In the genomic region with DNA sequence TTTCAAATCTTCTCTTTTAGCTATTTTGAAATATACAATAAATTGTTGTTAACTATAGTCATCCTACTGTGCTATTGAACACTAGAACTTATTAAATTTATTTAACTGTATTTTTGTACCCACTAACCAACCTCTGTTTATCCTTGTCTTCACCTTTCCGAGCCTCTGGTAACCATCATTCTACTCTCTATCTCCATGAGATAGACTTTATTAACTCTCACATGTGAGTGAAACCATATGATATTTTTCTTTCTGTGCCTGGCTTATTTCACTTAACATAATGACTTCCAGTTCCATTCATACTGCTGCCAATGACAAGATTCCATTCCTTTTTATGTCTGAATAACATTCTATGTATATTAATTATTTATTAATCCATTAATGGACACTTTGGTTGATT, we compare ENCODE assay signal across 35 cellular contexts. TPM values are rescaled to one million over a fixed set of nuclear protein-coding genes. Genes with fewer than 3 reads are reported as not detected.
"Had no signal": no experiment of that assay in that cellular context is flagged by ENCODE, and none has a peak within 500 bp of the region (broad histone marks: within the 10 kb centered on the region; RNA-seq: fewer than 3 reads in every experiment).

No MANE protein-coding gene starts in this region.

- ATAC-seq: activated CD4-positive, alpha-beta T cell treated with anti-CD3 and anti-CD28 coated beads for 36 hours; activated CD8-positive, alpha-beta memory T cell treated with anti-CD3 and anti-CD28 coated beads, Interleukin-2, amount 10 ng/mL, durations not matched to agents 7 days and 5 days; activated CD8-positive, alpha-beta T cell treated with anti-CD3 and anti-CD28 coated beads, Interleukin-2, amount 10 ng/mL, durations not matched to agents 7 days and 5 days; activated naive CD8-positive, alpha-beta T cell treated with anti-CD3 and anti-CD28 coated beads, Interleukin-2, amount 50 U/mL, for 24 hours had no signal

- H3K27me3 Mint-ChIP-seq: activated B cell treated with CpG ODN at 0.5 μM for 24 hours; activated CD4-positive, alpha-beta memory T cell treated with anti-CD3 and anti-CD28 coated beads, Interleukin-2, amount 10 ng/mL, durations not matched to agents 7 days and 5 days; activated CD4-positive, alpha-beta T cell treated with anti-CD3 and anti-CD28 coated beads for 36 hours; activated CD4-positive, alpha-beta T cell treated with anti-CD3 and anti-CD28 coated beads, Interleukin-2, amount 10 ng/mL, durations not matched to agents 7 days and 5 days; activated CD8-positive, alpha-beta memory T cell treated with anti-CD3 and anti-CD28 coated beads, Interleukin-2, amount 10 ng/mL, durations not matched to agents 7 days and 5 days; activated naive CD4-positive, alpha-beta T cell treated with anti-CD3 and anti-CD28 coated beads, Interleukin-2, amount 10 ng/mL, durations not matched to agents 7 days and 5 days; activated naive CD4-positive, alpha-beta T cell treated with anti-CD3 and anti-CD28 coated beads, Interleukin-2, amount 50 U/mL, for 24 hours; activated naive CD8-positive, alpha-beta T cell; activated naive CD8-positive, alpha-beta T cell treated with anti-CD3 and anti-CD28 coated beads, Interleukin-2, amount 10 ng/mL, durations not matched to agents 7 days and 5 days; activated naive CD8-positive, alpha-beta T cell treated with anti-CD3 and anti-CD28 coated beads, Interleukin-2, amount 50 U/mL, for 24 hours; activated T-cell treated with anti-CD3 and anti-CD28 coated beads, Interleukin-2, amount 50 U/mL, for 24 hours; brain; central memory CD8-positive, alpha-beta T cell had no signal

- H3K4me3 Mint-ChIP-seq: activated B cell treated with CpG ODN at 0.5 μM for 24 hours; activated CD4-positive, alpha-beta memory T cell treated with anti-CD3 and anti-CD28 coated beads, Interleukin-2, amount 10 ng/mL, durations not matched to agents 7 days and 5 days; activated CD4-positive, alpha-beta T cell treated with anti-CD3 and anti-CD28 coated beads for 36 hours; activated CD4-positive, alpha-beta T cell treated with anti-CD3 and anti-CD28 coated beads, Interleukin-2, amount 10 ng/mL, durations not matched to agents 7 days and 5 days; activated CD8-positive, alpha-beta memory T cell treated with anti-CD3 and anti-CD28 coated beads, Interleukin-2, amount 10 ng/mL, durations not matched to agents 7 days and 5 days; activated CD8-positive, alpha-beta T cell treated with anti-CD3 and anti-CD28 coated beads, Interleukin-2, amount 10 ng/mL, durations not matched to agents 7 days and 5 days; activated naive CD4-positive, alpha-beta T cell treated with anti-CD3 and anti-CD28 coated beads, Interleukin-2, amount 10 ng/mL, durations not matched to agents 7 days and 5 days; activated naive CD4-positive, alpha-beta T cell treated with anti-CD3 and anti-CD28 coated beads, Interleukin-2, amount 50 U/mL, for 24 hours; activated naive CD8-positive, alpha-beta T cell; activated naive CD8-positive, alpha-beta T cell treated with anti-CD3 and anti-CD28 coated beads, Interleukin-2, amount 10 ng/mL, durations not matched to agents 7 days and 5 days; activated naive CD8-positive, alpha-beta T cell treated with anti-CD3 and anti-CD28 coated beads, Interleukin-2, amount 50 U/mL, for 24 hours; activated T-cell treated with anti-CD3 and anti-CD28 coated beads, Interleukin-2, amount 50 U/mL, for 24 hours; brain; central memory CD8-positive, alpha-beta T cell; T-helper 1 cell treated with Interleukin-12 subunit alpha and Interleukin-12 subunit beta and Interleukin-4 antibody, amounts not matched to agents 30 μg/mL and 1 μg/mL, for 36 hours; T-helper 2 cell treated with Interferon-gamma antibody and Interleukin-4, amounts not matched to agents 5 μg/mL and 100 μg/mL, for 36 hours had no signal

- H3K4me3 ChIP-seq: ascending aorta, cardiac muscle cell had no signal

- H3K27ac ChIP-seq: ascending aorta, cardiac muscle cell, VCaP had no signal

- H3K9me3 ChIP-seq: ascending aorta had no signal

- DNase-seq: activated B cell treated with CpG ODN at 0.5 μM for 24 hours; activated CD4-positive, alpha-beta memory T cell treated with anti-CD3 and anti-CD28 coated beads, Interleukin-2, amount 10 ng/mL, durations not matched to agents 7 days and 5 days; activated CD4-positive, alpha-beta T cell treated with anti-CD3 and anti-CD28 coated beads for 1 hour; activated CD4-positive, alpha-beta T cell treated with anti-CD3 and anti-CD28 coated beads for 36 hours; activated CD4-positive, alpha-beta T cell treated with anti-CD3 and anti-CD28 coated beads for 48 hours; activated CD4-positive, alpha-beta T cell treated with anti-CD3 and anti-CD28 coated beads, Interleukin-2, amount 10 ng/mL, durations not matched to agents 7 days and 5 days; activated CD4-positive, alpha-beta T cell treated with anti-CD3 and anti-CD28 coated beads, Interleukin-2, amount 50 U/mL, for 48 hours; activated CD8-positive, alpha-beta memory T cell treated with anti-CD3 and anti-CD28 coated beads for 24 hours; activated CD8-positive, alpha-beta memory T cell treated with anti-CD3 and anti-CD28 coated beads, Interleukin-2, amount 10 ng/mL, durations not matched to agents 7 days and 5 days; activated CD8-positive, alpha-beta memory T cell treated with anti-CD3 and anti-CD28 coated beads, Interleukin-2, amount 50 U/mL, for 48 hours; activated CD8-positive, alpha-beta T cell treated with anti-CD3 and anti-CD28 coated beads, Interleukin-2, amount 10 ng/mL, durations not matched to agents 7 days and 5 days; activated effector memory CD4-positive, alpha-beta T cell treated with Interleukin-2 at 50 U/mL for 16 hours; activated gamma-delta T cell; activated naive CD4-positive, alpha-beta T cell treated with anti-CD3 and anti-CD28 coated beads, Interleukin-2, amount 10 ng/mL, durations not matched to agents 7 days and 5 days; activated naive CD4-positive, alpha-beta T cell treated with Interleukin-2 at 50 U/mL for 16 hours; activated naive CD8-positive, alpha-beta T cell treated with anti-CD3 and anti-CD28 coated beads, Interleukin-2, amount 10 ng/mL, durations not matched to agents 7 days and 5 days; activated naive CD8-positive, alpha-beta T cell treated with anti-CD3 and anti-CD28 coated beads, Interleukin-2, amount 50 U/mL, for 24 hours; activated T-cell treated with anti-CD3 and anti-CD28 coated beads, Interleukin-2, amount 50 U/mL, for 24 hours; activated T-cell treated with anti-CD3 and anti-CD28 coated beads, Interleukin-2, amount 50 U/mL, for 48 hours; amygdala; anterior cingulate cortex; caudate nucleus; cerebellar nuclear complex; T-helper 2 cell; T-helper 9 cell had no signal

- H3K4me1 ChIP-seq: ascending aorta had no signal

- H3K4me1 Mint-ChIP-seq: activated CD4-positive, alpha-beta T cell treated with anti-CD3 and anti-CD28 coated beads for 36 hours; activated CD4-positive, alpha-beta T cell treated with anti-CD3 and anti-CD28 coated beads, Interleukin-2, amount 10 ng/mL, durations not matched to agents 7 days and 5 days; activated naive CD4-positive, alpha-beta T cell treated with anti-CD3 and anti-CD28 coated beads, Interleukin-2, amount 10 ng/mL, durations not matched to agents 7 days and 5 days; activated naive CD4-positive, alpha-beta T cell treated with anti-CD3 and anti-CD28 coated beads, Interleukin-2, amount 50 U/mL, for 24 hours; activated naive CD8-positive, alpha-beta T cell treated with anti-CD3 and anti-CD28 coated beads, Interleukin-2, amount 10 ng/mL, durations not matched to agents 7 days and 5 days; activated naive CD8-positive, alpha-beta T cell treated with anti-CD3 and anti-CD28 coated beads, Interleukin-2, amount 50 U/mL, for 24 hours; central memory CD8-positive, alpha-beta T cell had no signal

- H3K27me3 ChIP-seq: ascending aorta, cardiac muscle cell had no signal

- H3K9me3 Mint-ChIP-seq: activated B cell treated with CpG ODN at 0.5 μM for 24 hours; activated CD4-positive, alpha-beta memory T cell treated with anti-CD3 and anti-CD28 coated beads, Interleukin-2, amount 10 ng/mL, durations not matched to agents 7 days and 5 days; activated CD4-positive, alpha-beta T cell treated with anti-CD3 and anti-CD28 coated beads, Interleukin-2, amount 10 ng/mL, durations not matched to agents 7 days and 5 days; activated naive CD4-positive, alpha-beta T cell treated with anti-CD3 and anti-CD28 coated beads, Interleukin-2, amount 10 ng/mL, durations not matched to agents 7 days and 5 days; activated naive CD4-positive, alpha-beta T cell treated with anti-CD3 and anti-CD28 coated beads, Interleukin-2, amount 50 U/mL, for 24 hours; activated naive CD8-positive, alpha-beta T cell treated with anti-CD3 and anti-CD28 coated beads, Interleukin-2, amount 10 ng/mL, durations not matched to agents 7 days and 5 days; activated naive CD8-positive, alpha-beta T cell treated with anti-CD3 and anti-CD28 coated beads, Interleukin-2, amount 50 U/mL, for 24 hours; activated T-cell treated with anti-CD3 and anti-CD28 coated beads, Interleukin-2, amount 50 U/mL, for 24 hours; activated T-helper 2 cell treated with anti-CD3 and anti-CD28 coated beads, Interferon-gamma antibody, Interleukin-2, Interleukin-4, amounts not matched to agents 10 μg/mL and 5 μg/mL and 100 μg/mL, durations not matched to agents 14 hours and 24 hours and 36 hours; brain; central memory CD8-positive, alpha-beta T cell; T-helper 1 cell treated with Interleukin-12 subunit alpha and Interleukin-12 subunit beta and Interleukin-4 antibody, amounts not matched to agents 30 μg/mL and 1 μg/mL, for 36 hours; T-helper 2 cell treated with Interferon-gamma antibody and Interleukin-4, amounts not matched to agents 5 μg/mL and 100 μg/mL, for 36 hours had no signal

- H3K27ac Mint-ChIP-seq: activated CD4-positive, alpha-beta memory T cell treated with anti-CD3 and anti-CD28 coated beads, Interleukin-2, amount 10 ng/mL, durations not matched to agents 7 days and 5 days; activated CD4-positive, alpha-beta T cell treated with anti-CD3 and anti-CD28 coated beads for 36 hours; activated CD4-positive, alpha-beta T cell treated with anti-CD3 and anti-CD28 coated beads, Interleukin-2, amount 10 ng/mL, durations not matched to agents 7 days and 5 days; activated CD8-positive, alpha-beta memory T cell treated with anti-CD3 and anti-CD28 coated beads, Interleukin-2, amount 10 ng/mL, durations not matched to agents 7 days and 5 days; activated CD8-positive, alpha-beta T cell treated with anti-CD3 and anti-CD28 coated beads, Interleukin-2, amount 10 ng/mL, durations not matched to agents 7 days and 5 days; activated naive CD4-positive, alpha-beta T cell treated with anti-CD3 and anti-CD28 coated beads, Interleukin-2, amount 10 ng/mL, durations not matched to agents 7 days and 5 days; activated naive CD4-positive, alpha-beta T cell treated with anti-CD3 and anti-CD28 coated beads, Interleukin-2, amount 50 U/mL, for 24 hours; activated naive CD8-positive, alpha-beta T cell; activated naive CD8-positive, alpha-beta T cell treated with anti-CD3 and anti-CD28 coated beads, Interleukin-2, amount 10 ng/mL, durations not matched to agents 7 days and 5 days; activated naive CD8-positive, alpha-beta T cell treated with anti-CD3 and anti-CD28 coated beads, Interleukin-2, amount 50 U/mL, for 24 hours; activated T-cell treated with anti-CD3 and anti-CD28 coated beads, Interleukin-2, amount 50 U/mL, for 24 hours; activated T-helper 2 cell treated with anti-CD3 and anti-CD28 coated beads, Interferon-gamma antibody, Interleukin-2, Interleukin-4, amounts not matched to agents 10 μg/mL and 5 μg/mL and 100 μg/mL, durations not matched to agents 14 hours and 24 hours and 36 hours; T-helper 1 cell treated with Interleukin-12 subunit alpha and Interleukin-12 subunit beta and Interleukin-4 antibody, amounts not matched to agents 30 μg/mL and 1 μg/mL, for 36 hours; T-helper 2 cell treated with Interferon-gamma antibody and Interleukin-4, amounts not matched to agents 5 μg/mL and 100 μg/mL, for 36 hours had no signal

- H3K36me3 ChIP-seq: cardiac muscle cell had no signal

RNA-seq across cellular contexts. Expression of a gene that starts 15.8 kb away (rescaled TPM):
- polyA plus RNA-seq: cardiac muscle cell had no signal
